Comparison of ENCODE assay signal across 8 cellular contexts in genomic region chr19:58581227-58582141, GRCh38. TPM values are rescaled to one million over a fixed set of nuclear protein-coding genes. Genes with fewer than 3 reads are reported as not detected.
DNase-seq lines count a peak whose midpoint lies in the region; ATAC-seq, FAIRE-seq and TF ChIP-seq lines count a peak whose summit lies in the region.

No MANE protein-coding gene starts in this region.

- no peak overlapping the region for H3K4me3 ChIP-seq in endodermal cell (ENCODE audit: low read length)
- H3K4me3 ChIP-seq in mucosa of stomach (ENCODE audit: low read length) = no peak overlapping the region

- TF ChIP-seq CTCF in endodermal cell (conservative IDR thresholded peaks at IDR 0.05) = peak; percentile 98

- DNase-seq in activated CD4-positive, alpha-beta memory T cell treated with anti-CD3 and anti-CD28 coated beads for 36 hours = peak; percentile 96
- DNase-seq in endodermal cell (peak; percentile 98), NCI-H128 (lab: John Stamatoyannopoulos, UW; ENCODE audit: unreplicated experiment) (no peak), SIG-M5 (lab: John Stamatoyannopoulos, UW) (no peak)
- DNase-seq in stimulated activated CD8-positive, alpha-beta memory T cell treated with anti-CD3 and anti-CD28 coated beads, Interleukin-4, amount 100 ng/mL, for 48 hours = peak; percentile 96

- intact Hi-C loops in activated CD4-positive, alpha-beta memory T cell treated with anti-CD3 and anti-CD28 coated beads for 36 hours (cut with micrococcal nuclease) = loop anchor here (1.0 kb wide), 1 partner anchor 62 kb away; the partner anchor contains the start of gene ZBTB45

- H3K9ac ChIP-seq in endodermal cell (ENCODE audit: extremely low read depth, low read length, poor library complexity, severe bottlenecking) = no peak overlapping the region
- peak overlapping the region; percentile 23 for H3K9ac ChIP-seq in mucosa of stomach (ENCODE audit: low read length)

- H3K4me1 ChIP-seq in endodermal cell (ENCODE audit: control insufficient read depth, insufficient read depth, low read length) = no peaks in the 10 kb centered on the region
- peaks cover 5% of the 10 kb centered on the region for H3K4me1 ChIP-seq in mucosa of stomach (ENCODE audit: control insufficient read depth, insufficient read depth, low read length)

- H3K27ac Mint-ChIP-seq in activated CD4-positive, alpha-beta memory T cell treated with anti-CD3 and anti-CD28 coated beads for 36 hours = peak overlapping the region; percentile 78
- H3K27ac Mint-ChIP-seq in endodermal cell = peak overlapping the region; percentile 66

- H3K27me3 ChIP-seq in endodermal cell (ENCODE audit: control insufficient read depth, insufficient read depth, low read length, poor library complexity, severe bottlenecking) = no peaks in the 10 kb centered on the region
- H3K27me3 ChIP-seq in mucosa of stomach (ENCODE audit: control insufficient read depth, insufficient read depth, low read length) = no peaks in the 10 kb centered on the region

- WGBS in endodermal cell (ENCODE audit: insufficient coverage in 1 of 2, insufficient read length in 1 of 2), 2 experiments = 73 to 74% methylated on average over 53 to 62 of the region's 62 CpGs

- peak; percentile 72 for ATAC-seq in HG03095 (IDR thresholded peaks at IDR 0.05; ENCODE audit: unreplicated experiment)

- CTCF ChIA-PET in activated CD4-positive, alpha-beta memory T cell treated with anti-CD3 and anti-CD28 coated beads for 36 hours (lab: Charles Lee) = interaction anchor here (0.7 to 5.3 kb wide), 11 partner anchors 9 to 175 kb away, joined by 3 to 65 read pairs (median 3); partner anchors contain the start of genes TRIM28 and ZBTB45

- H3K27ac ChIP-seq in endodermal cell (ENCODE audit: low read depth, low read length) = no peak overlapping the region

- no peak overlapping the region for H3K4me3 Mint-ChIP-seq in activated CD4-positive, alpha-beta memory T cell treated with anti-CD3 and anti-CD28 coated beads for 36 hours
- H3K4me3 Mint-ChIP-seq in endodermal cell = no peak overlapping the region

- no peaks in the 10 kb centered on the region for H3K27me3 Mint-ChIP-seq in activated CD4-positive, alpha-beta memory T cell treated with anti-CD3 and anti-CD28 coated beads for 36 hours
- H3K27me3 Mint-ChIP-seq in endodermal cell (ENCODE audit: insufficient read depth) = no peaks in the 10 kb centered on the region

- H3K9me3 ChIP-seq in endodermal cell (ENCODE audit: control insufficient read depth, low read length) (no peaks in the 10 kb centered on the region), mucosa of stomach (ENCODE audit: control insufficient read depth, low read length) (no peaks in the 10 kb centered on the region)

- POLR2A ChIA-PET in activated CD4-positive, alpha-beta memory T cell treated with anti-CD3 and anti-CD28 coated beads for 36 hours (lab: Charles Lee) = interaction anchor here (0.7 to 1.2 kb wide), 3 partner anchors 26 to 68 kb away, joined by 3 to 10 read pairs (median 3); partner anchors contain the start of gene ZBTB45

- peaks cover 13% of the 10 kb centered on the region for H3K36me3 Mint-ChIP-seq in activated CD4-positive, alpha-beta memory T cell treated with anti-CD3 and anti-CD28 coated beads for 36 hours
- H3K36me3 Mint-ChIP-seq in endodermal cell (ENCODE audit: low read depth) = peaks cover 18% of the 10 kb centered on the region

- peaks cover 36% of the 10 kb centered on the region for H3K4me1 Mint-ChIP-seq in activated CD4-positive, alpha-beta memory T cell treated with anti-CD3 and anti-CD28 coated beads for 36 hours (ENCODE audit: low read depth)
- H3K4me1 Mint-ChIP-seq in endodermal cell = peaks cover 6% of the 10 kb centered on the region

- H3K36me3 ChIP-seq in endodermal cell (ENCODE audit: control insufficient read depth, insufficient read depth, low read length) = peaks cover 15% of the 10 kb centered on the region
- peaks cover 11% of the 10 kb centered on the region for H3K36me3 ChIP-seq in mucosa of stomach (ENCODE audit: control insufficient read depth, insufficient read depth, low read length)

- peak; percentile 63 for FAIRE-seq in G401.6 (lab: Jason Lieb, UNC)

- no peaks in the 10 kb centered on the region for H3K9me3 Mint-ChIP-seq in activated CD4-positive, alpha-beta memory T cell treated with anti-CD3 and anti-CD28 coated beads for 36 hours
- H3K9me3 Mint-ChIP-seq in endodermal cell = peaks cover 3% of the 10 kb centered on the region

RNA-seq across cellular contexts. Expression of gene MZF1, which starts 8.3 kb away (rescaled TPM):
- total RNA-seq in activated CD4-positive, alpha-beta memory T cell treated with anti-CD3 and anti-CD28 coated beads for 36 hours = 10 to 100 TPM; 13.3 to 14.4 TPM
- 10 to 100 TPM; 24.3 to 33.1 TPM for total RNA-seq in endodermal cell
- 26.1 TPM for polyA plus RNA-seq in endodermal cell (2013, experiment 1 of 2)
- polyA plus RNA-seq in endodermal cell (2013, experiment 2 of 2) = 22.6 TPM

RNA-seq across cellular contexts. Expression of gene UBE2M, which starts 23.1 kb away (rescaled TPM):
- 100 to 1,000 TPM; 107 to 111 TPM for total RNA-seq in activated CD4-positive, alpha-beta memory T cell treated with anti-CD3 and anti-CD28 coated beads for 36 hours
- total RNA-seq in endodermal cell = 100 to 1,000 TPM in 1 of 2 donors, 10 to 100 TPM in 1; 90.8 to 116 TPM
- 92.6 TPM for polyA plus RNA-seq in endodermal cell (2013, experiment 1 of 2)
- polyA plus RNA-seq in endodermal cell (2013, experiment 2 of 2) = 101 TPM

RNA-seq across cellular contexts. Expression of gene CHMP2A, which starts 26.6 kb away (rescaled TPM):
- 100 to 1,000 TPM; 120 to 122 TPM for total RNA-seq in activated CD4-positive, alpha-beta memory T cell treated with anti-CD3 and anti-CD28 coated beads for 36 hours
- 100 to 1,000 TPM in 1 of 2 donors, 10 to 100 TPM in 1; 97.7 to 147 TPM for total RNA-seq in endodermal cell
- 99.3 TPM for polyA plus RNA-seq in endodermal cell (2013, experiment 1 of 2)
- polyA plus RNA-seq in endodermal cell (2013, experiment 2 of 2) = 93.6 TPM

RNA-seq across cellular contexts. Expression of gene TRIM28, which starts 37.6 kb away (rescaled TPM):
- total RNA-seq in activated CD4-positive, alpha-beta memory T cell treated with anti-CD3 and anti-CD28 coated beads for 36 hours = 100 to 1,000 TPM; 404 to 408 TPM
- 100 to 1,000 TPM; 809 to 859 TPM for total RNA-seq in endodermal cell
- 758 TPM for polyA plus RNA-seq in endodermal cell (2013, experiment 1 of 2)
- polyA plus RNA-seq in endodermal cell (2013, experiment 2 of 2) = 628 TPM

Comparison
In these comparisons a context has a peak if more than half of its experiments do, and no peak if none do; other contexts are left out.
1. DNase-seq: peak in activated CD4-positive, alpha-beta memory T cell treated with anti-CD3 and anti-CD28 coated beads for 36 hours (single experiment), endodermal cell (single experiment) and stimulated activated CD8-positive, alpha-beta memory T cell treated with anti-CD3 and anti-CD28 coated beads, Interleukin-4, amount 100 ng/mL, for 48 hours (single experiment); none in NCI-H128 (single experiment) and SIG-M5 (single experiment).